ENCODE assay signal across 8 cellular contexts in genomic region chr17:45218895-45219661, GRCh38. TPM values are rescaled to one million over a fixed set of nuclear protein-coding genes. Genes with fewer than 3 reads are reported as not detected.
DNase-seq lines count a peak whose midpoint lies in the region; ATAC-seq and TF ChIP-seq lines count a peak whose summit lies in the region.

No MANE protein-coding gene starts in this region.

- H3K4me1 Mint-ChIP-seq in chondrocyte (ENCODE audit: low read depth): peaks cover 7% of the 10 kb centered on the region

- H3K36me3 Mint-ChIP-seq in chondrocyte (ENCODE audit: low read depth): no peaks in the 10 kb centered on the region

- POLR2A ChIA-PET in HEK293 (lab: Yijun Ruan, JAX): interaction anchor here (0.6 to 2.1 kb wide), 8 partner anchors 13 to 207 kb away, joined by 3 to 7 read pairs (median 4); partner anchors contain the start of genes ACBD4, HEXIM1 and HEXIM2

- H3K4me3 ChIP-seq in AG10803 (ENCODE audit: low read length) (peak overlapping the region; percentile 20; the same call in 1 of the 2 replicates), HEK293 (ENCODE audit: low read depth, low read length) (no peak overlapping the region)

- H3K9me3 Mint-ChIP-seq in chondrocyte (ENCODE audit: low read depth): no peaks in the 10 kb centered on the region

- no peak overlapping the region for H3K4me3 Mint-ChIP-seq in chondrocyte (ENCODE audit: unreplicated experiment)

- no peak overlapping the region for H3K27ac Mint-ChIP-seq in chondrocyte (ENCODE audit: unreplicated experiment)

- no peak overlapping the region for H3K27ac ChIP-seq in HEK293 (ENCODE audit: extremely low read depth, low read depth, low read length)

- H3K9me3 ChIP-seq in HEK293 (ENCODE audit: control insufficient read depth, insufficient read depth, low read depth, low read length): no peaks in the 10 kb centered on the region

- ATAC-seq in left lobe of liver: peak; percentile 97
- ATAC-seq in GM19463 (IDR thresholded peaks at IDR 0.05; ENCODE audit: unreplicated experiment): no peak

- TF ChIP-seq CTCF in AG10803 (conservative IDR thresholded peaks at IDR 0.05; ENCODE audit: low read length): peak; percentile 97
- peak; percentile 83 for TF ChIP-seq CTCF in HEK293 (tag by site-specific recombination; IDR thresholded peaks at IDR 0.05)
- peak; percentile 95 for TF ChIP-seq CTCF in chondrocyte (IDR thresholded peaks at IDR 0.05)

- H3K27me3 Mint-ChIP-seq in chondrocyte (ENCODE audit: low read depth): peaks cover 5% of the 10 kb centered on the region

- no peaks in the 10 kb centered on the region; the same call in 1 of the 2 replicates for H3K4me1 ChIP-seq in HEK293 (ENCODE audit: control insufficient read depth, insufficient read depth, low read length)

- peak; percentile 90 for DNase-seq in AG10803 (ENCODE audit: low read depth)
- peak; percentile 72 for DNase-seq in NCI-H524 treated with DMSO at 0.1 percent for 48 hours (lab: John Stamatoyannopoulos, UW)
- peak; percentile 75 to 92 for DNase-seq in activated CD4-positive, alpha-beta T cell treated with anti-CD3 and anti-CD28 coated beads for 4 hours
- no peak for DNase-seq in chondrocyte (ENCODE audit: low spot score)
- peak; percentile 80 for DNase-seq in left lobe of liver (ENCODE audit: low spot score)
- DNase-seq in stimulated activated CD4-positive, alpha-beta T cell treated with anti-CD3 and anti-CD28 coated beads, Interleukin-4, amount 100 ng/mL, for 4 hours: peak; percentile 77 to 86

- H3K36me3 ChIP-seq in HEK293 (ENCODE audit: control insufficient read depth in 2 of 2, insufficient read depth in 1 of 2, low read length in 2 of 2): no peaks in the 10 kb centered on the region; a peak in 1 of 3 replicates

- CTCF ChIA-PET in HEK293 (lab: Yijun Ruan, JAX): interaction anchor here (0.5 to 10.4 kb wide), 59 partner anchors 8 to 650 kb away, joined by 3 to 192 read pairs (median 4); partner anchors contain the start of genes ACBD4 and HEXIM1

TF ChIP-seq in HEK293, 187 proteins besides CTCF, POLR2A, EP300 and RAD21:
- TF ChIP-seq ZNF629 (tag by site-specific recombination; IDR thresholded peaks at IDR 0.05) (0 out of 2 replicates have a peak, but pooled peaks have one; percentile 27), ZNF202 (tag by site-specific recombination; IDR thresholded peaks at IDR 0.05; ENCODE audit: borderline replicate concordance) (no peak), ZNF26 (tag by site-specific recombination; IDR thresholded peaks at IDR 0.05) (no peak), GLIS1 (tag by site-specific recombination; IDR thresholded peaks at IDR 0.05) (peak; percentile 88), ZNF24 (tag by site-specific recombination; IDR thresholded peaks at IDR 0.05) (0 out of 2 replicates have a peak, but pooled peaks have one; percentile 58), IKZF3 (tag by site-specific recombination; IDR thresholded peaks at IDR 0.05) (peak; percentile 94), ZNF654 (tag by site-specific recombination; IDR thresholded peaks at IDR 0.05; ENCODE audit: low read depth) (peak; percentile 96), ZNF366 (tag by site-specific recombination; conservative IDR thresholded peaks at IDR 0.05) (peak; percentile 48), ZNF324 (tag by site-specific recombination; IDR thresholded peaks at IDR 0.05) (0 out of 2 replicates have a peak, but pooled peaks have one; percentile 12), ZBTB17 (tag by site-specific recombination; IDR thresholded peaks at IDR 0.05) (peak; percentile 65; the same call in 1 of the 2 replicates), ZBTB21 (tag by site-specific recombination; IDR thresholded peaks at IDR 0.05) (0 out of 2 replicates have a peak, but pooled peaks have one; percentile 7), KLF17 (tag by site-specific recombination; IDR thresholded peaks at IDR 0.05) (no peak)
TF ChIP-seq in HEK293: peak in this region for 9.

RNA-seq across cellular contexts. Expression of gene FMNL1, which starts 2.6 kb away (rescaled TPM):
- total RNA-seq in chondrocyte: 0.89 to 2.0 TPM (median 1.8 TPM) in 3 replicates
- total RNA-seq in left lobe of liver: 3.4 TPM

RNA-seq across cellular contexts. Expression of gene SPATA32, which starts 42.8 kb away (rescaled TPM):
- total RNA-seq in chondrocyte (not detected in 3 replicates), left lobe of liver (not detected)

RNA-seq across cellular contexts. Expression of gene HEXIM2, which starts 57.4 kb away (rescaled TPM):
- total RNA-seq in chondrocyte (3.7 to 7.9 TPM (median 6.4 TPM) in 3 replicates), left lobe of liver (14.2 TPM)
